ENCODE assay signal across 10 cellular contexts in the genomic region with DNA sequence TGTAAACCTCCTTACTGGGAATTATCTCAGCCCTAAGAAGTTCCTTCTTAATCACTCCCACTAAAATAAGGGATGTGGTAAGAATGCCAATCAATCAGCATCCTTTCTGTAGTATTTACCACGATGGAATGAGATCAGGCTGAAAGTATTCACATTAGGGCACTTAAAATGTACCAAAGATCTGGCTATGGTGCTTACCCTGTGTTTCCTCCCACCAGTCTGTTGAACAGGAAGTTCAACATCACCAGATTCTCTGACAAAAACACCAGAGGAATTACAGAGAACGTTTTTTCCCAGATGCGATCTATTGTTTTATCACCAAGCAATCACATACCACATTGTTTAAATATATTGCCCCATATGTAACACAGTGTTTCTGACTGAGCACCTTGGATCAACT. TPM values are rescaled to one million over a fixed set of nuclear protein-coding genes. Genes with fewer than 3 reads are reported as not detected.
DNase-seq lines count a peak whose midpoint lies in the region; ATAC-seq and TF ChIP-seq lines count a peak whose summit lies in the region.
"Had no signal": no experiment of that assay in that cellular context is flagged by ENCODE, and none has a peak within 500 bp of the region (broad histone marks: within the 10 kb centered on the region; RNA-seq: fewer than 3 reads in every experiment).

No MANE protein-coding gene starts in this region.

- peak overlapping the region; percentile 75 for H2AFZ ChIP-seq in DND-41 (ENCODE audit: low read depth, low read length)

- H3K27ac Mint-ChIP-seq in naive thymus-derived CD4-positive, alpha-beta T cell, result peak overlapping the region; percentile 88 to 99 (median 98)
- H3K27ac Mint-ChIP-seq: nephron progenitor cell had no signal

- TF ChIP-seq POLR2A in ovary (IDR thresholded peaks at IDR 0.05), result no peak

- H3K9me3 Mint-ChIP-seq in naive thymus-derived CD4-positive, alpha-beta T cell, result no peaks in the 10 kb centered on the region
- H3K9me3 Mint-ChIP-seq: nephron progenitor cell had no signal

- intact Hi-C loops in naive thymus-derived CD4-positive, alpha-beta T cell (cut with micrococcal nuclease), result no loop called here
- intact Hi-C loops in ovary (cut with DNase I), result loop anchor here in 1 of 4 donors (5.0 kb wide), 1 partner anchor 39 kb away; no protein-coding TSS in a partner anchor

- peaks cover 32% of the 10 kb centered on the region for H3K79me2 ChIP-seq in DND-41 (ENCODE audit: insufficient read depth, low read length)

- POLR2A ChIA-PET in naive thymus-derived CD4-positive, alpha-beta T cell (lab: Charles Lee), result interaction anchor here (0.9 to 3.1 kb wide), 2 partner anchors 10 to 42 kb away, joined by 3 to 15 read pairs; no protein-coding TSS in a partner anchor

- TF ChIP-seq CTCF in DND-41 (IDR thresholded peaks at IDR 0.05; ENCODE audit: borderline replicate concordance, extremely low read depth, low read length, poor library complexity, severe bottlenecking), result no peak
- no peak for TF ChIP-seq CTCF in ovary (IDR thresholded peaks at IDR 0.05)

- H3K36me3 ChIP-seq in DND-41 (ENCODE audit: insufficient read depth, low read length), result no peaks in the 10 kb centered on the region
- H3K36me3 ChIP-seq in naive thymus-derived CD4-positive, alpha-beta T cell (ENCODE audit: control insufficient read depth in 2 of 3, insufficient read depth in 3 of 3, low read length in 3 of 3), result peaks cover 0 to 7% (median 0%) of the 10 kb centered on the region in 3 experiments
- no peaks in the 10 kb centered on the region for H3K36me3 ChIP-seq in ovary

- H3K27ac ChIP-seq in DND-41 (ENCODE audit: low read length), result peak overlapping the region; percentile 60
- H3K27ac ChIP-seq in naive thymus-derived CD4-positive, alpha-beta T cell (ENCODE audit: low read depth, low read length), result peak overlapping the region; percentile 96
- H3K27ac ChIP-seq in ovary, result no peak overlapping the region

- no peak for ATAC-seq in DND-41 (ENCODE audit: insufficient read depth, low read depth)
- ATAC-seq in naive thymus-derived CD4-positive, alpha-beta T cell, result no peak
- no peak for ATAC-seq in GM19395 (IDR thresholded peaks at IDR 0.05; ENCODE audit: unreplicated experiment)

- H3K4me1 ChIP-seq in DND-41 (ENCODE audit: insufficient read depth, low read length), result peaks cover 47% of the 10 kb centered on the region
- H3K4me1 ChIP-seq in naive thymus-derived CD4-positive, alpha-beta T cell (ENCODE audit: control insufficient read depth in 2 of 2, insufficient read depth in 2 of 2, low read length in 2 of 2), result peaks cover 26 to 35% of the 10 kb centered on the region in 2 donors
- peaks cover 2% of the 10 kb centered on the region for H3K4me1 ChIP-seq in ovary (ENCODE audit: insufficient read depth)

- peaks cover 6% of the 10 kb centered on the region; the same call in 1 of the 2 replicates for H4K20me1 ChIP-seq in DND-41 (ENCODE audit: insufficient read depth, low read length)

- H3K4me2 ChIP-seq in DND-41 (ENCODE audit: insufficient read depth, low read length), result peak overlapping the region; percentile 88

- no peaks in the 10 kb centered on the region for H3K27me3 Mint-ChIP-seq in naive thymus-derived CD4-positive, alpha-beta T cell

- peak overlapping the region; percentile 58 to 99 (median 98) for H3K4me3 Mint-ChIP-seq in naive thymus-derived CD4-positive, alpha-beta T cell

- peaks cover 16 to 68% (median 54%) of the 10 kb centered on the region in 7 donors for H3K4me1 Mint-ChIP-seq in naive thymus-derived CD4-positive, alpha-beta T cell

- no peaks in the 10 kb centered on the region for H3K9me3 ChIP-seq in DND-41 (ENCODE audit: insufficient read depth, low read length, severe bottlenecking)
- no peaks in the 10 kb centered on the region for H3K9me3 ChIP-seq in naive thymus-derived CD4-positive, alpha-beta T cell (ENCODE audit: control insufficient read depth in 2 of 3, low read length in 3 of 3)
- H3K9me3 ChIP-seq in ovary, result no peaks in the 10 kb centered on the region

- 60 to 66% (median 62%) methylated on average over 3 of the region's 3 CpGs for WGBS in ovary, 3 donors

- DNase-seq in DND-41, result no peak
- peak; percentile 59 for DNase-seq in Jurkat, Clone E6-1 (ENCODE audit: low read depth, low spot score)
- peak; percentile 49 for DNase-seq in astrocyte of the hippocampus (ENCODE audit: low read depth, low spot score)
- peak in 7 of 9 donors; percentile 5 to 42 (median 26) for DNase-seq in naive thymus-derived CD4-positive, alpha-beta T cell
- no peak for DNase-seq in RPMI8226
- no peak for DNase-seq in ovary
- DNase-seq: hypothalamus, NCI-H2029, nephron progenitor cell had no signal

- H3K4me3 ChIP-seq in DND-41 (ENCODE audit: low read depth in 1 of 2, low read length in 2 of 2) (0 out of 4 replicates have a peak overlapping the region, but pooled peaks of 1 of the 2 experiments have one; percentile 13), ovary (no peak overlapping the region)
- no peak overlapping the region for H3K4me3 ChIP-seq in Jurkat, Clone E6-1 (ENCODE audit: low read length)
- H3K4me3 ChIP-seq in naive thymus-derived CD4-positive, alpha-beta T cell (ENCODE audit: low read length), result no peak overlapping the region

- H3K36me3 Mint-ChIP-seq in naive thymus-derived CD4-positive, alpha-beta T cell, result no peaks in the 10 kb centered on the region

- H3K27me3 ChIP-seq in DND-41 (ENCODE audit: insufficient read depth, low read length, poor library complexity) (no peaks in the 10 kb centered on the region), ovary (no peaks in the 10 kb centered on the region)
- no peaks in the 10 kb centered on the region for H3K27me3 ChIP-seq in naive thymus-derived CD4-positive, alpha-beta T cell (ENCODE audit: control insufficient read depth in 2 of 2, insufficient read depth in 2 of 2, low read length in 2 of 2)

- CTCF ChIA-PET in naive thymus-derived CD4-positive, alpha-beta T cell (lab: Charles Lee), result no interaction called here

- TF ChIP-seq EP300 in ovary (IDR thresholded peaks at IDR 0.05), result no peak

- no peak overlapping the region for H3K9ac ChIP-seq in DND-41 (ENCODE audit: low read depth, low read length)

RNA-seq across cellular contexts. Expression of a gene that starts 2.1 kb away (rescaled TPM):
- 27.5 TPM for polyA plus RNA-seq in Jurkat, Clone E6-1 (2012; ENCODE audit: insufficient read depth, insufficient read length)
- 10 to 100 TPM; 15.5 to 35.0 (median 29.3) TPM for total RNA-seq in naive thymus-derived CD4-positive, alpha-beta T cell
- 10 to 100 TPM in 1 of 2 donors, 1 to 10 TPM in 1; 7.6 to 17.7 TPM for polyA plus RNA-seq in naive thymus-derived CD4-positive, alpha-beta T cell
- 10 to 100 TPM; 18.8 to 38.5 (median 29.6) TPM for total RNA-seq in ovary
- 10 to 100 TPM; 11.8 to 35.3 TPM for polyA plus RNA-seq in ovary

RNA-seq across cellular contexts. Expression of a gene that starts 5.9 kb away (rescaled TPM):
- 10.8 TPM for polyA plus RNA-seq in Jurkat, Clone E6-1 (2012; ENCODE audit: insufficient read depth, insufficient read length)
- 10 to 100 TPM; 13.7 to 21.0 (median 17.4) TPM for total RNA-seq in naive thymus-derived CD4-positive, alpha-beta T cell
- 10 to 100 TPM in 1 of 2 donors, 1 to 10 TPM in 1; 7.8 to 11.9 TPM for polyA plus RNA-seq in naive thymus-derived CD4-positive, alpha-beta T cell
- 10 to 100 TPM; 20.3 to 29.5 (median 23.9) TPM for total RNA-seq in ovary
- 1 to 10 TPM; 8.7 to 9.8 TPM for polyA plus RNA-seq in ovary

Comparison
In these comparisons a context has a peak if more than half of its experiments do, and no peak if none do; other contexts are left out.
1. DNase-seq: peak in Jurkat, Clone E6-1 (single experiment), astrocyte of the hippocampus (single experiment) and naive thymus-derived CD4-positive, alpha-beta T cell (7 of 9); none in DND-41 (single experiment), RPMI8226 (single experiment) and ovary (0 of 5).
2. H3K27ac ChIP-seq: peak in DND-41 (single experiment) and naive thymus-derived CD4-positive, alpha-beta T cell (single experiment); none in ovary (0 of 2).